In genomic region chr3:53845103-53845880, GRCh38 we compare ENCODE assay signal across 1 cellular context.
A peak's percentile ranks its signal among the peaks of the same experiment; 100 is the strongest.
TF ChIP-seq lines count a peak whose summit lies in the region.

No MANE protein-coding gene starts in this region.

TF ChIP-seq in GM12878, 131 proteins besides CTCF, POLR2A, EP300 and RAD21 (continued from another document):
- no peak for TF ChIP-seq ASH2L (IDR thresholded peaks at IDR 0.05; ENCODE audit: borderline replicate concordance, low read depth)
- TF ChIP-seq RUNX3 (IDR thresholded peaks at IDR 0.05; ENCODE audit: low read length), result peak; percentile 26; the same call in 1 of the 2 replicates
- TF ChIP-seq SIN3A (IDR thresholded peaks at IDR 0.05; ENCODE audit: low read depth, low read length), result 0 out of 2 replicates have a peak, but pooled peaks have one; percentile 51
- no peak for TF ChIP-seq BHLHE40 (IDR thresholded peaks at IDR 0.05; ENCODE audit: borderline replicate concordance in 1 of 2, low read depth in 2 of 2, low read length in 1 of 2)
- no peak for TF ChIP-seq HDAC6 (IDR thresholded peaks at IDR 0.05; ENCODE audit: unreplicated experiment)
- TF ChIP-seq, protein P1, sequence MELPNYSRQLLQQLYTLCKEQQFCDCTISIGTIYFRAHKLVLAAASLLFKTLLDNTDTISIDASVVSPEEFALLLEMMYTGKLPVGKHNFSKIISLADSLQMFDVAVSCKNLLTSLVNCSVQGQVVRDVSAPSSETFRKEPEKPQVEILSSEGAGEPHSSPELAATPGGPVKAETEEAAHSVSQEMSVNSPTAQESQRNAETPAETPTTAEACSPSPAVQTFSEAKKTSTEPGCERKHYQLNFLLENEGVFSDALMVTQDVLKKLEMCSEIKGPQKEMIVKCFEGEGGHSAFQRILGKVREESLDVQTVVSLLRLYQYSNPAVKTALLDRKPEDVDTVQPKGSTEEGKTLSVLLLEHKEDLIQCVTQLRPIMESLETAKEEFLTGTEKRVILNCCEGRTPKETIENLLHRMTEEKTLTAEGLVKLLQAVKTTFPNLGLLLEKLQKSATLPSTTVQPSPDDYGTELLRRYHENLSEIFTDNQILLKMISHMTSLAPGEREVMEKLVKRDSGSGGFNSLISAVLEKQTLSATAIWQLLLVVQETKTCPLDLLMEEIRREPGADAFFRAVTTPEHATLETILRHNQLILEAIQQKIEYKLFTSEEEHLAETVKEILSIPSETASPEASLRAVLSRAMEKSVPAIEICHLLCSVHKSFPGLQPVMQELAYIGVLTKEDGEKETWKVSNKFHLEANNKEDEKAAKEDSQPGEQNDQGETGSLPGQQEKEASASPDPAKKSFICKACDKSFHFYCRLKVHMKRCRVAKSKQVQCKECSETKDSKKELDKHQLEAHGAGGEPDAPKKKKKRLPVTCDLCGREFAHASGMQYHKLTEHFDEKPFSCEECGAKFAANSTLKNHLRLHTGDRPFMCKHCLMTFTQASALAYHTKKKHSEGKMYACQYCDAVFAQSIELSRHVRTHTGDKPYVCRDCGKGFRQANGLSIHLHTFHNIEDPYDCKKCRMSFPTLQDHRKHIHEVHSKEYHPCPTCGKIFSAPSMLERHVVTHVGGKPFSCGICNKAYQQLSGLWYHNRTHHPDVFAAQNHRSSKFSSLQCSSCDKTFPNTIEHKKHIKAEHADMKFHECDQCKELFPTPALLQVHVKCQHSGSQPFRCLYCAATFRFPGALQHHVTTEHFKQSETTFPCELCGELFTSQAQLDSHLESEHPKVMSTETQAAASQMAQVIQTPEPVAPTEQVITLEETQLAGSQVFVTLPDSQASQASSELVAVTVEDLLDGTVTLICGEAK (IDR thresholded peaks at IDR 0.05; ENCODE audit: borderline replicate concordance), result peak; percentile 49; the same call in 1 of the 2 replicates
- no peak for TF ChIP-seq NR2C2 (IDR thresholded peaks at IDR 0.05; ENCODE audit: borderline replicate concordance, control insufficient read depth, insufficient read length, low read depth)
- TF ChIP-seq BCL11A (IDR thresholded peaks at IDR 0.05; ENCODE audit: low read depth, low read length), result no peak
- TF ChIP-seq PAX5 (IDR thresholded peaks at IDR 0.05; ENCODE audit: borderline replicate concordance, low read depth, low read length), result no peak
- TF ChIP-seq, protein P2, sequence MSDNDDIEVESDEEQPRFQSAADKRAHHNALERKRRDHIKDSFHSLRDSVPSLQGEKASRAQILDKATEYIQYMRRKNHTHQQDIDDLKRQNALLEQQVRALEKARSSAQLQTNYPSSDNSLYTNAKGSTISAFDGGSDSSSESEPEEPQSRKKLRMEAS (IDR thresholded peaks at IDR 0.05; ENCODE audit: low read depth, low read length), result no peak
- TF ChIP-seq ZNF24 (IDR thresholded peaks at IDR 0.05), result no peak
- no peak for TF ChIP-seq ETV6 (conservative IDR thresholded peaks at IDR 0.05 in 1 of 2, IDR thresholded peaks at IDR 0.05 in 1 of 2; ENCODE audit: borderline replicate concordance in 1 of 2, low read depth in 1 of 2)
- no peak for TF ChIP-seq SP1 (IDR thresholded peaks at IDR 0.05; ENCODE audit: low read depth, low read length)
